Comparison of ENCODE assay signal across 1 cellular context in genomic region chr1:52836035-52836434, GRCh38.
TF ChIP-seq lines count a peak whose summit lies in the region.

No MANE protein-coding gene starts in this region.

TF ChIP-seq in H1, 55 proteins besides CTCF, POLR2A, EP300 and RAD21:
- TF ChIP-seq GTF2F1 (IDR thresholded peaks at IDR 0.05; ENCODE audit: borderline replicate concordance, low read depth, low read length) = no peak
- peak; percentile 63; the same call in 1 of the 2 replicates for TF ChIP-seq POU5F1 (IDR thresholded peaks at IDR 0.05; ENCODE audit: low read depth, low read length)
- TF ChIP-seq NANOG (IDR thresholded peaks at IDR 0.05; ENCODE audit: insufficient read depth, low read depth, low read length, poor library complexity, severe bottlenecking) = peak; percentile 51
